ENCODE assay signal across 11 cellular contexts in the genomic region with DNA sequence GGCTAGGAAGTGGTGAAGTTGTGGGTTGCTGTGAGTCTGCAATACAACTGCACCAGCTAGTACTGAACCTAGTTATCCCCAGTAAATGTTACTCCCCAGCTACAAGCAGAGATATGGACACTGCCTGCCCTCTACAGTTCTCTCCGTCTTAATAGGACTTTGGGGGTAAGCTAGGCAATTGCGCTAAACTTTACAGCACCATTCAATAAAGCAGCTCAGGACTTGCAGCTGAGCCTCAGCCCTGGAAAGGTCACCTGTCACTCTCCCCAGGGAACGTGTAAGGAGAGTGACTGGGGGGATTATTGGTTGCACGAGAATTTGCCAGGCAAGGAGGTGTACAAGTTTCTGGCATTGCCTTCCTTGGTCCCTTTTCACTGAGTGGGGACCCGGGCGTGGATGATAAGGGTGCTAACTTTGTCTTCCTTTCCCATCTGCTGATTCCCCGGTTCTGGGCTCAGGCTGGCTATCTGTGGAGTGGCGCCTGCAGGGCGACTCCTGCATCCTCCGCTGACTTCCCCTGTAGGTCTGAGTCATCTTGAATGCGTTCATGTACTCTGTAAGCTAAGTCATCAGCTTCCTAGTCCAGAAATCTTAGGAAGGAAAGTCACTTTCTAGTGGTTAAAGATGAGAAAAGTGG.
DNase-seq lines count a peak whose midpoint lies in the region; ATAC-seq and TF ChIP-seq lines count a peak whose summit lies in the region.
"Had no signal": no experiment of that assay in that cellular context is flagged by ENCODE, and none has a peak within 500 bp of the region (broad histone marks: within the 10 kb centered on the region; RNA-seq: fewer than 3 reads in every experiment).

No MANE protein-coding gene starts in this region.

- H2AFZ ChIP-seq in MM.1S (ENCODE audit: low read length): no peak overlapping the region

- TF ChIP-seq CTCF in cardiac fibroblast (IDR thresholded peaks at IDR 0.05; ENCODE audit: low read depth, low read length): no peak
- no peak for TF ChIP-seq CTCF in mucosa of descending colon (IDR thresholded peaks at IDR 0.05)
- TF ChIP-seq CTCF in MM.1S (IDR thresholded peaks at IDR 0.05; ENCODE audit: low read length): no peak

- peaks cover 19% of the 10 kb centered on the region for H3K27me3 Mint-ChIP-seq in activated CD4-positive, alpha-beta memory T cell treated with anti-CD3 and anti-CD28 coated beads, Interleukin-2, amount 10 ng/mL, durations not matched to agents 7 days and 5 days

- H3K4me3 ChIP-seq in cardiac fibroblast (replicated peaks in 1 of 2; ENCODE audit: low read depth in 2 of 2, low read length in 2 of 2) (no peak overlapping the region), mucosa of descending colon (no peak overlapping the region), MM.1S (ENCODE audit: low read length) (no peak overlapping the region)

- H3K4me3 Mint-ChIP-seq in activated CD4-positive, alpha-beta memory T cell treated with anti-CD3 and anti-CD28 coated beads, Interleukin-2, amount 10 ng/mL, durations not matched to agents 7 days and 5 days: no peak overlapping the region
- H3K4me3 Mint-ChIP-seq: activated T-cell treated with anti-CD3 and anti-CD28 coated beads, Interleukin-2, amount 50 U/mL, for 24 hours had no signal

- H3K36me3 ChIP-seq in mucosa of descending colon (ENCODE audit: low read depth): no peaks in the 10 kb centered on the region
- no peaks in the 10 kb centered on the region for H3K36me3 ChIP-seq in MM.1S (replicated peaks; ENCODE audit: insufficient read depth, low read length)

- no peak overlapping the region for H3K27ac ChIP-seq in MM.1S (ENCODE audit: low read length)

- H3K9me2 ChIP-seq in MM.1S (replicated peaks; ENCODE audit: insufficient read depth, low read length): no peaks in the 10 kb centered on the region

- POLR2A ChIA-PET in activated CD4-positive, alpha-beta memory T cell treated with anti-CD3 and anti-CD28 coated beads, Interleukin-2, amount 10 ng/mL, durations not matched to agents 7 days and 5 days (lab: Charles Lee): no interaction called here

- intact Hi-C loops in mucosa of descending colon (cut with DNase I, micrococcal nuclease): loop anchor here in 1 of 2 donors (10.0 kb wide), 1 partner anchor 283 kb away; no protein-coding TSS in a partner anchor

- H3K4me1 Mint-ChIP-seq in activated CD4-positive, alpha-beta memory T cell treated with anti-CD3 and anti-CD28 coated beads, Interleukin-2, amount 10 ng/mL, durations not matched to agents 7 days and 5 days: no peaks in the 10 kb centered on the region

- ATAC-seq in mucosa of descending colon (peak; percentile 57), GM18517 (IDR thresholded peaks at IDR 0.05; ENCODE audit: unreplicated experiment) (no peak)
- ATAC-seq: Right ventricle myocardium inferior had no signal

- no peaks in the 10 kb centered on the region for H3K9me3 ChIP-seq in mucosa of descending colon
- H3K9me3 ChIP-seq in MM.1S (replicated peaks; ENCODE audit: insufficient read depth, low read length): no peaks in the 10 kb centered on the region

- CTCF ChIA-PET in activated CD4-positive, alpha-beta memory T cell treated with anti-CD3 and anti-CD28 coated beads, Interleukin-2, amount 10 ng/mL, durations not matched to agents 7 days and 5 days (lab: Charles Lee): interaction anchor here (1.3 to 3.4 kb wide), 4 partner anchors 21 to 284 kb away, joined by 3 to 29 read pairs (median 10); no protein-coding TSS in a partner anchor

- H3K27ac Mint-ChIP-seq in activated CD4-positive, alpha-beta memory T cell treated with anti-CD3 and anti-CD28 coated beads, Interleukin-2, amount 10 ng/mL, durations not matched to agents 7 days and 5 days: no peak overlapping the region
- H3K27ac Mint-ChIP-seq: activated T-cell treated with anti-CD3 and anti-CD28 coated beads, Interleukin-2, amount 50 U/mL, for 24 hours had no signal

- DNase-seq in ELF-1 (ENCODE audit: low read depth, low spot score): peak; percentile 28
- DNase-seq in NCI-H226: peak; percentile 76
- peak; percentile 72 to 74 for DNase-seq in cardiac fibroblast (ENCODE audit: low read depth in 2 of 2)
- DNase-seq in mucosa of descending colon: no peak
- no peak for DNase-seq in activated CD4-positive, alpha-beta memory T cell treated with anti-CD3 and anti-CD28 coated beads, Interleukin-2, amount 10 ng/mL, durations not matched to agents 7 days and 5 days
- no peak for DNase-seq in occipital lobe (lab: John Stamatoyannopoulos, UW)
- DNase-seq in MM.1S: no peak
- DNase-seq: activated T-cell treated with anti-CD3 and anti-CD28 coated beads, Interleukin-2, amount 50 U/mL, for 24 hours; stimulated activated CD4-positive, alpha-beta T cell treated with anti-CD3 and anti-CD28 coated beads, Interleukin-4, amount 100 ng/mL, for 4 hours had no signal

- no peak overlapping the region for H3K9ac ChIP-seq in MM.1S (ENCODE audit: low read length)

- H3K9me3 Mint-ChIP-seq in activated CD4-positive, alpha-beta memory T cell treated with anti-CD3 and anti-CD28 coated beads, Interleukin-2, amount 10 ng/mL, durations not matched to agents 7 days and 5 days: no peaks in the 10 kb centered on the region
- H3K9me3 Mint-ChIP-seq: activated T-cell treated with anti-CD3 and anti-CD28 coated beads, Interleukin-2, amount 50 U/mL, for 24 hours had no signal

- H3K79me2 ChIP-seq in MM.1S (ENCODE audit: low read length): no peaks in the 10 kb centered on the region

- H3K27me3 ChIP-seq in MM.1S (replicated peaks; ENCODE audit: insufficient read depth, low read length): peaks cover 84% of the 10 kb centered on the region

- no peaks in the 10 kb centered on the region; the same call in 1 of the 2 replicates for H4K20me1 ChIP-seq in MM.1S (ENCODE audit: insufficient read depth, low read length)

- no peaks in the 10 kb centered on the region for H3K4me1 ChIP-seq in mucosa of descending colon (ENCODE audit: low read depth)
- H3K4me1 ChIP-seq in MM.1S (ENCODE audit: low read length): peaks cover 12% of the 10 kb centered on the region

- H3F3A ChIP-seq in MM.1S (ENCODE audit: insufficient read depth, low read length): no peaks in the 10 kb centered on the region

- H3K4me2 ChIP-seq in MM.1S (ENCODE audit: low read depth, low read length): no peak overlapping the region

- no peaks in the 10 kb centered on the region for H3K36me3 Mint-ChIP-seq in activated CD4-positive, alpha-beta memory T cell treated with anti-CD3 and anti-CD28 coated beads, Interleukin-2, amount 10 ng/mL, durations not matched to agents 7 days and 5 days (ENCODE audit: low read depth)

Comparison
In these comparisons a context has a peak if more than half of its experiments do, and no peak if none do; other contexts are left out.
1. DNase-seq: peak in ELF-1 (single experiment), NCI-H226 (single experiment) and cardiac fibroblast (2 of 2); none in mucosa of descending colon (0 of 3), activated CD4-positive, alpha-beta memory T cell treated with anti-CD3 and anti-CD28 coated beads, Interleukin-2, amount 10 ng/mL, durations not matched to agents 7 days and 5 days (single experiment), occipital lobe (single experiment) and MM.1S (single experiment).